8 cellular contexts compared by ENCODE assay signal in genomic region chr10:50622497-50623298, GRCh38. TPM values are rescaled to one million over a fixed set of nuclear protein-coding genes. Genes with fewer than 3 reads are reported as not detected.
DNase-seq lines count a peak whose midpoint lies in the region; TF ChIP-seq lines count a peak whose summit lies in the region.

No MANE protein-coding gene starts in this region.

- H3K79me2 ChIP-seq in OCI-LY1 (ENCODE audit: insufficient read depth, low read length), result peaks cover 10% of the 10 kb centered on the region; the same call in 1 of the 2 replicates

- H3K9me3 Mint-ChIP-seq in activated naive CD4-positive, alpha-beta T cell treated with anti-CD3 and anti-CD28 coated beads for 36 hours, result no peaks in the 10 kb centered on the region
- H3K9me3 Mint-ChIP-seq in nephron, result no peaks in the 10 kb centered on the region

- intact Hi-C loops in activated naive CD4-positive, alpha-beta T cell treated with anti-CD3 and anti-CD28 coated beads for 36 hours (cut with micrococcal nuclease), result loop anchor here (1.0 to 10.0 kb wide), 7 partner anchors 31 to 680 kb away; partner anchors contain the start of genes PARG and TIMM23B
- intact Hi-C loops in vagina (cut with DNase I), result loop anchor here (10.0 kb wide), 2 partner anchors 68 to 208 kb away; no protein-coding TSS in a partner anchor

- no peaks in the 10 kb centered on the region for H3K36me3 Mint-ChIP-seq in activated naive CD4-positive, alpha-beta T cell treated with anti-CD3 and anti-CD28 coated beads for 36 hours (ENCODE audit: low read depth)
- no peaks in the 10 kb centered on the region for H3K36me3 Mint-ChIP-seq in nephron (ENCODE audit: low read depth)

- H3K27ac ChIP-seq in OCI-LY1 (ENCODE audit: low read depth, low read length, poor library complexity, severe bottlenecking) (peak overlapping the region; percentile 84), vagina (peak overlapping the region; percentile 98)

- peaks cover 44% of the 10 kb centered on the region for H3K4me1 Mint-ChIP-seq in activated naive CD4-positive, alpha-beta T cell treated with anti-CD3 and anti-CD28 coated beads for 36 hours (ENCODE audit: low read depth)
- peaks cover 36% of the 10 kb centered on the region for H3K4me1 Mint-ChIP-seq in nephron

- DNase-seq in DMS53 (lab: John Stamatoyannopoulos, UW) (peak; percentile 72), DMS53 treated with DMSO at 0.1 percent for 48 hours (lab: John Stamatoyannopoulos, UW; ENCODE audit: unreplicated experiment) (no peak), foreskin fibroblast (peak; percentile 42 to 72), vagina (ENCODE audit: extremely low spot score in 2 of 2) (no peak), NCI-H1694 treated with DMSO at 0.1 percent for 48 hours (lab: John Stamatoyannopoulos, UW) (no peak)
- peak; percentile 53 for DNase-seq in activated naive CD4-positive, alpha-beta T cell treated with anti-CD3 and anti-CD28 coated beads for 36 hours

- H4K20me1 ChIP-seq in OCI-LY1 (ENCODE audit: insufficient read depth, low read length), result no peaks in the 10 kb centered on the region

- peak overlapping the region; percentile 84 for H3K27ac Mint-ChIP-seq in activated naive CD4-positive, alpha-beta T cell treated with anti-CD3 and anti-CD28 coated beads for 36 hours
- H3K27ac Mint-ChIP-seq in nephron, result peak overlapping the region; percentile 93 to 95 (median 95)

- H3K4me1 ChIP-seq in OCI-LY1 (ENCODE audit: insufficient read depth, low read length, severe bottlenecking) (peaks cover 59% of the 10 kb centered on the region), vagina (peaks cover 41% of the 10 kb centered on the region)

- H3K9me2 ChIP-seq in OCI-LY1 (ENCODE audit: low read depth, low read length), result no peaks in the 10 kb centered on the region

- H2AFZ ChIP-seq in OCI-LY1 (ENCODE audit: low read length), result no peak overlapping the region

- H3K9me3 ChIP-seq in OCI-LY1 (ENCODE audit: low read length) (no peaks in the 10 kb centered on the region), vagina (no peaks in the 10 kb centered on the region)

- CTCF ChIA-PET in activated naive CD4-positive, alpha-beta T cell treated with anti-CD3 and anti-CD28 coated beads for 36 hours (lab: Charles Lee), result interaction anchor here (0.8 to 1.6 kb wide), 5 partner anchors 15 to 68 kb away, joined by 3 to 6 read pairs (median 3); no protein-coding TSS in a partner anchor

- H3K27me3 ChIP-seq in OCI-LY1 (ENCODE audit: insufficient read depth, low read length) (no peaks in the 10 kb centered on the region), vagina (no peaks in the 10 kb centered on the region)

- peak overlapping the region; percentile 72 for H3K4me3 ChIP-seq in OCI-LY1 (ENCODE audit: low read depth, low read length, poor library complexity, severe bottlenecking)
- peak overlapping the region; percentile 83 to 93 for H3K4me3 ChIP-seq in foreskin fibroblast (ENCODE audit: low read depth in 1 of 2, low read length in 2 of 2)
- H3K4me3 ChIP-seq in vagina, result peak overlapping the region; percentile 86 to 89

- H3K36me3 ChIP-seq in OCI-LY1 (ENCODE audit: insufficient read depth, low read length), result no peaks in the 10 kb centered on the region
- no peaks in the 10 kb centered on the region for H3K36me3 ChIP-seq in vagina

- H3K27me3 Mint-ChIP-seq in activated naive CD4-positive, alpha-beta T cell treated with anti-CD3 and anti-CD28 coated beads for 36 hours (ENCODE audit: low read depth), result no peaks in the 10 kb centered on the region
- H3K27me3 Mint-ChIP-seq in nephron (ENCODE audit: low read depth), result no peaks in the 10 kb centered on the region

- H3F3A ChIP-seq in OCI-LY1 (ENCODE audit: insufficient read depth, low read length), result 0 out of 2 replicates have a peak, but pooled peaks cover 5% of the 10 kb centered on the region

- TF ChIP-seq POLR2A in vagina (IDR thresholded peaks at IDR 0.05), result no peak

- TF ChIP-seq CTCF in OCI-LY1 (IDR thresholded peaks at IDR 0.05; ENCODE audit: low read length) (no peak), foreskin fibroblast (IDR thresholded peaks at IDR 0.05; ENCODE audit: low read depth, low read length) (no peak), nephron (IDR thresholded peaks at IDR 0.05; ENCODE audit: unreplicated experiment in 3 of 3) (no peak), vagina (IDR thresholded peaks at IDR 0.05) (no peak)

- H3K9ac ChIP-seq in OCI-LY1 (ENCODE audit: low read length), result peak overlapping the region; percentile 80

- peak overlapping the region; percentile 88 for H3K4me3 Mint-ChIP-seq in activated naive CD4-positive, alpha-beta T cell treated with anti-CD3 and anti-CD28 coated beads for 36 hours
- H3K4me3 Mint-ChIP-seq in nephron, result peak overlapping the region; percentile 89 to 96 (median 95)

- H3K4me2 ChIP-seq in OCI-LY1 (ENCODE audit: low read length), result peak overlapping the region; percentile 84

RNA-seq across cellular contexts. Expression of gene SGMS1, which starts 1.1 kb away (rescaled TPM):
- 1 to 10 TPM; 8.1 to 8.8 TPM for total RNA-seq in activated naive CD4-positive, alpha-beta T cell treated with anti-CD3 and anti-CD28 coated beads for 36 hours
- total RNA-seq in vagina, result 93.8 TPM

Comparison
In these comparisons a context has a peak if more than half of its experiments do, and no peak if none do; other contexts are left out.
1. DNase-seq: peak in DMS53 (single experiment), activated naive CD4-positive, alpha-beta T cell treated with anti-CD3 and anti-CD28 coated beads for 36 hours (single experiment) and foreskin fibroblast (2 of 2); none in DMS53 treated with DMSO at 0.1 percent for 48 hours (single experiment), vagina (0 of 2) and NCI-H1694 treated with DMSO at 0.1 percent for 48 hours (single experiment).
2. Peak in every context shown above with its lines, with median percentiles within 50 percentile points of each other: H3K4me3 ChIP-seq.